ENCODE assay signal across 1 cellular context in genomic region chr2:60958800-60959199, GRCh38.
TF ChIP-seq lines count a peak whose summit lies in the region.

No MANE protein-coding gene starts in this region.

TF ChIP-seq in SK-N-SH treated with all-trans-retinoic acid at 6 μM for 48 hours, 23 proteins besides CTCF, POLR2A, EP300 and RAD21 (continued from another document):
- TF ChIP-seq TSHZ2 (CRISPR knock-in tag; IDR thresholded peaks at IDR 0.05) (no peak), ZNF565 (CRISPR knock-in tag; conservative IDR thresholded peaks at IDR 0.05; ENCODE audit: low read depth) (no peak), PATZ1 (CRISPR knock-in tag; IDR thresholded peaks at IDR 0.05; ENCODE audit: borderline replicate concordance) (no peak), TCF4 (CRISPR knock-in tag; IDR thresholded peaks at IDR 0.05; ENCODE audit: borderline replicate concordance) (no peak)
